29 cellular contexts compared by ENCODE assay signal in the genomic region with DNA sequence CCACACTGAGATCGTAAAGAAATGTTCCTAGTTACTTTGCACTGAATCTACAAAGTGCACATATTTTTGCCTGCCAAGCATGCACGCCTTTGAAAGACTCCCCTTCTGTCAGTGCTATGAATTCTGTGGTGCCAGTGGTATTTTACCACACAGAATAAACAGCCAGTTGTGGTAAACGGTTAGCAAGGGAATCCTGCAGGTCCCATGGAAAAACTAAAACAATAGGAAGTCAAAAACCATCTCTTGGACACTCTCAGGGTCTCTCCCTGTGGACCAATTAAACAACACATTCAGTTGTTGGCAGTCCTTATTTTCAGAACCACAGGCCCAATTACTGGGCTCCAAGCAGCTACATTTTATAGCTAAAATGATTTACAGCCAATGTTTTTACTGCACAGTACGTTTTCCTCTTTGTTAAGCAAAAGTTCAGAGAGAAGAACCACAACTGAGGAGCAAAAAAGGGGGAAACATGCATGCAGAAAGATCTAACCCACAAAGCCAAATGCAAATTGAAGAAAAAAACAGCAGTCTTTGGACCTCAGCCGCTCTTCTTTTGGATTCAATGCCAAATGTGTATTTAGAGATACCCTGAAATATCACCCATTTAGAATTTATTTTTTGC.
DNase-seq lines count a peak whose midpoint lies in the region; ATAC-seq and TF ChIP-seq lines count a peak whose summit lies in the region.
"Had no signal": no experiment of that assay in that cellular context is flagged by ENCODE, and none has a peak within 500 bp of the region (broad histone marks: within the 10 kb centered on the region; RNA-seq: fewer than 3 reads in every experiment).

No MANE protein-coding gene starts in this region.

- H3K27me3 Mint-ChIP-seq in naive thymus-derived CD8-positive, alpha-beta T cell, result no peaks in the 10 kb centered on the region
- H3K27me3 Mint-ChIP-seq: B cell; dendritic cell treated with granulocyte-macrophage colony-stimulating factor and Interleukin-4, amounts not matched to agents 40 ng/mL and 50 ng/mL, for 4 days had no signal

- TF ChIP-seq CTCF in AG09309 (IDR thresholded peaks at IDR 0.05; ENCODE audit: control insufficient read depth, insufficient read depth, low read depth, low read length, missing control alignments), result no peak
- TF ChIP-seq CTCF in astrocyte of the cerebellum (IDR thresholded peaks at IDR 0.05; ENCODE audit: low read depth, low read length, missing control alignments), result no peak

- peak overlapping the region in 9 of 10 donors; percentile 7 to 71 (median 59) for H3K4me3 Mint-ChIP-seq in naive thymus-derived CD8-positive, alpha-beta T cell
- H3K4me3 Mint-ChIP-seq: activated CD4-positive, alpha-beta memory T cell treated with anti-CD3 and anti-CD28 coated beads for 36 hours; activated T-cell treated with anti-CD3 and anti-CD28 coated beads, Interleukin-2, amount 50 U/mL, for 72 hours; B cell; brain; CD8-positive, alpha-beta memory T cell; dendritic cell treated with granulocyte-macrophage colony-stimulating factor and Interleukin-4, amounts not matched to agents 40 ng/mL and 50 ng/mL, for 4 days; naive B cell; T-helper 2 cell treated with Interferon-gamma antibody and Interleukin-4, amounts not matched to agents 5 μg/mL and 100 μg/mL, for 36 hours had no signal

- H3K4me3 ChIP-seq in AG09309 (ENCODE audit: control insufficient read depth, low read depth, low read length), result no peak overlapping the region
- H3K4me3 ChIP-seq in Jurkat, Clone E6-1 (ENCODE audit: low read length), result no peak overlapping the region; the same call in 1 of the 2 replicates
- no peak overlapping the region for H3K4me3 ChIP-seq in astrocyte of the cerebellum (ENCODE audit: low read depth, low read length)
- H3K4me3 ChIP-seq: esophagus muscularis mucosa, heart left ventricle, upper lobe of right lung had no signal

- POLR2A ChIA-PET in naive thymus-derived CD8-positive, alpha-beta T cell (lab: Charles Lee), result no interaction called here

- peaks cover 22 to 35% (median 31%) of the 10 kb centered on the region in 4 donors for H3K4me1 Mint-ChIP-seq in naive thymus-derived CD8-positive, alpha-beta T cell
- H3K4me1 Mint-ChIP-seq: B cell; CD8-positive, alpha-beta memory T cell; naive B cell had no signal

- no peaks in the 10 kb centered on the region for H3K9me3 Mint-ChIP-seq in naive thymus-derived CD8-positive, alpha-beta T cell
- H3K9me3 Mint-ChIP-seq: activated CD4-positive, alpha-beta memory T cell treated with anti-CD3 and anti-CD28 coated beads for 36 hours; activated T-cell treated with anti-CD3 and anti-CD28 coated beads, Interleukin-2, amount 50 U/mL, for 72 hours; naive B cell; T-helper 2 cell treated with Interferon-gamma antibody and Interleukin-4, amounts not matched to agents 5 μg/mL and 100 μg/mL, for 36 hours had no signal

- ATAC-seq in naive thymus-derived CD8-positive, alpha-beta T cell, result peak; percentile 65 to 72
- ATAC-seq in GM19351 (IDR thresholded peaks at IDR 0.05; ENCODE audit: unreplicated experiment), result no peak
- ATAC-seq: activated T-cell treated with anti-CD3 and anti-CD28 coated beads, Interleukin-2, amount 50 U/mL, for 72 hours; heart left ventricle; left ventricle myocardium superior; upper lobe of right lung had no signal

- DNase-seq in AG09309 (ENCODE audit: low read depth) (peak; percentile 8), astrocyte of the cerebellum (ENCODE audit: low read depth) (peak; percentile 74), NCI-H2107 (lab: John Stamatoyannopoulos, UW) (no peak), NCI-H1436 treated with DMSO at 0.1 percent for 48 hours (lab: John Stamatoyannopoulos, UW) (no peak), T1000 (lab: John Stamatoyannopoulos, UW) (no peak)
- DNase-seq in Jurkat, Clone E6-1 (ENCODE audit: low read depth, low spot score), result peak; percentile 94
- DNase-seq in naive thymus-derived CD8-positive, alpha-beta T cell, result peak in 3 of 10 donors; percentile 33 to 57 (median 49)
- DNase-seq: activated CD4-positive, alpha-beta memory T cell treated with anti-CD3 and anti-CD28 coated beads for 36 hours; activated CD4-positive, alpha-beta T cell treated with anti-CD3 and anti-CD28 coated beads for 1 hour; activated T-cell treated with anti-CD3 and anti-CD28 coated beads, Interleukin-2, amount 50 U/mL, for 72 hours; foreskin melanocyte; H7; heart left ventricle; left ventricle myocardium superior; mesendoderm; naive B cell; NCI-H1092; NCI-H1930; NCI-H526; NK-92 treated with Interleukin-12 subunit alpha and Interleukin-12 subunit beta, amount 100 ng/mL, for 24 hours; SHP77; upper lobe of right lung had no signal

- peak overlapping the region in 8 of 10 donors; percentile 18 to 72 (median 47) for H3K27ac Mint-ChIP-seq in naive thymus-derived CD8-positive, alpha-beta T cell
- H3K27ac Mint-ChIP-seq: activated CD4-positive, alpha-beta memory T cell treated with anti-CD3 and anti-CD28 coated beads for 36 hours; activated T-cell treated with anti-CD3 and anti-CD28 coated beads, Interleukin-2, amount 50 U/mL, for 72 hours; B cell; CD8-positive, alpha-beta memory T cell; dendritic cell treated with granulocyte-macrophage colony-stimulating factor and Interleukin-4, amounts not matched to agents 40 ng/mL and 50 ng/mL, for 4 days; T-helper 2 cell treated with Interferon-gamma antibody and Interleukin-4, amounts not matched to agents 5 μg/mL and 100 μg/mL, for 36 hours had no signal

- in situ Hi-C loops in astrocyte of the cerebellum (cut with HindIII; ENCODE audit: low sequenced_read_pairs), result no loop called here

- no peaks in the 10 kb centered on the region for H3K36me3 Mint-ChIP-seq in naive thymus-derived CD8-positive, alpha-beta T cell
- H3K36me3 Mint-ChIP-seq: activated CD4-positive, alpha-beta memory T cell treated with anti-CD3 and anti-CD28 coated beads for 36 hours; brain; CD8-positive, alpha-beta memory T cell; naive B cell had no signal

Comparison
In these comparisons a context has a peak if more than half of its experiments do, and no peak if none do; other contexts are left out.
1. DNase-seq: peak in AG09309 (single experiment), Jurkat, Clone E6-1 (single experiment) and astrocyte of the cerebellum (single experiment); none in NCI-H2107 (single experiment), NCI-H1436 treated with DMSO at 0.1 percent for 48 hours (single experiment) and T1000 (single experiment).